In the genomic region with DNA sequence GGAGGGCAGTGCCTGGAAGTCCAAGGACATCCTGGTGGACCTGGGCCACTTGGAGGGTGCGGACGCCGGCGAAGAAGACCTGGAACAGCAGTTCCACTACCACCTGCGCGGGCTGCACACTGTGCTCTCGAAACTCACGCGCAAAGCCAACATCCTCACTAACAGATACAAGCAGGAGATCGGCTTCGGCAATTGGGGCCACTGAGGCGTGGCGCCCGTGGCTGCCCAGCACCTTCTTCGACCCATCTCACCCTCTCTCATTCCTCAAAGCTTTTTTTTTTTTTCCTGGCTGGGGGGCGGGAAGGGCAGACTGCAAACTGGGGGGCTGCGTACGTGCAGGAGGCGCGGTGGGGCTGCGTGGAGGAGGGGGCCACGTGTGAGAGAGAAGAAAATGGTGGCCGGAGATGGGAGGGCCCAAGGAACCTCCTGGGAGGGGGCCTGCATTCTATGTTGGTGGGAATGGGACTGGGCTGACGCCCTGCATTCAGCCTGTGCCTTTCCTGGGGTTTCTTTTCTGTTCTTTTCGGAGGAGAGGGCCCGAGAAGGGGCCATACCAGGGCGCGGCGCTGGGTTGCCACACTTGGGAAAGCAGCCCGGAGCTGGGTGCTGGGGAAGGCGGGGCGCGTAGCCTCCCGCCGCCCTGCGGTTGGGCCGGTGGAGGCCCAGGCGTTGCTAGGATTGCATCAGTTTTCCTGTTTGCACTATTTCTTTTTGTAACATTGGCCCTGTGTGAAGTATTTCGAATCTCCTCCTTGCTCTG, we compare ENCODE assay signal across 8 cellular contexts. TPM values are rescaled to one million over a fixed set of nuclear protein-coding genes. Genes with fewer than 3 reads are reported as not detected.
DNase-seq lines count a peak whose midpoint lies in the region; ATAC-seq and TF ChIP-seq lines count a peak whose summit lies in the region.

No MANE protein-coding gene starts in this region.

- peak overlapping the region; percentile 76 for H3K27ac ChIP-seq in HUES48 (ENCODE audit: low read depth, low read length)

- H3K4me3 ChIP-seq in GM12864 (ENCODE audit: low read depth, low read length) (peak overlapping the region; percentile 67), HUES48 (ENCODE audit: low read depth, low read length) (peak overlapping the region; percentile 86)

- DNase-seq in GM12864 (ENCODE audit: low read depth) (no peak), SIG-M5 (lab: John Stamatoyannopoulos, UW) (peak; percentile 46), glomerular visceral epithelial cell (ENCODE audit: extremely low spot score) (peak; percentile 66), omental fat pad (ENCODE audit: low spot score) (no peak), ureter (ENCODE audit: low spot score) (peak; percentile 73)
- DNase-seq in activated naive CD4-positive, alpha-beta T cell treated with anti-CD3 and anti-CD28 coated beads, Interleukin-2, amount 50 U/mL, for 16 hours: peak; percentile 69

- peaks cover 44% of the 10 kb centered on the region for H3K4me1 ChIP-seq in HUES48 (ENCODE audit: control insufficient read depth, insufficient read depth, low read length)

- H3K27me3 ChIP-seq in HUES48 (ENCODE audit: control insufficient read depth, insufficient read depth, low read length): no peaks in the 10 kb centered on the region

- peaks cover 15% of the 10 kb centered on the region for H3K36me3 ChIP-seq in HUES48 (ENCODE audit: control insufficient read depth, insufficient read depth, low read length)

- ATAC-seq in omental fat pad (ENCODE audit: low FRiP score) (peak; percentile 42), HG03097 (IDR thresholded peaks at IDR 0.05; ENCODE audit: low FRiP score, unreplicated experiment) (no peak)

- H3K9ac ChIP-seq in HUES48 (ENCODE audit: low read depth, low read length): peak overlapping the region; percentile 91

- no peaks in the 10 kb centered on the region for H3K9me3 ChIP-seq in HUES48 (ENCODE audit: control insufficient read depth, insufficient read depth, low read length)

- TF ChIP-seq CTCF in GM12864 (IDR thresholded peaks at IDR 0.05; ENCODE audit: low read depth, low read length, missing control alignments) (no peak), omental fat pad (IDR thresholded peaks at IDR 0.05) (no peak)

RNA-seq across cellular contexts. Expression of gene MID1IP1, which starts 4.2 kb away (rescaled TPM):
- total RNA-seq in omental fat pad: 10 to 100 TPM; 30.4 to 52.2 (median 37.6) TPM
- 66.4 TPM for total RNA-seq in ureter

Comparison
In these comparisons a context has a peak if more than half of its experiments do, and no peak if none do; other contexts are left out.
1. DNase-seq: peak in SIG-M5 (single experiment), activated naive CD4-positive, alpha-beta T cell treated with anti-CD3 and anti-CD28 coated beads, Interleukin-2, amount 50 U/mL, for 16 hours (single experiment), glomerular visceral epithelial cell (single experiment) and ureter (single experiment); none in GM12864 (single experiment) and omental fat pad (single experiment).